Comparison of ENCODE assay signal across 11 cellular contexts in genomic region chr11:8282621-8283509, GRCh38. TPM values are rescaled to one million over a fixed set of nuclear protein-coding genes. Genes with fewer than 3 reads are reported as not detected.
DNase-seq lines count a peak whose midpoint lies in the region; ATAC-seq and TF ChIP-seq lines count a peak whose summit lies in the region.
"Had no signal": no experiment of that assay in that cellular context is flagged by ENCODE, and none has a peak within 500 bp of the region (broad histone marks: within the 10 kb centered on the region; RNA-seq: fewer than 3 reads in every experiment).

No MANE protein-coding gene starts in this region.

- no peak overlapping the region for H3K4me3 ChIP-seq in HAP-1
- peak overlapping the region; percentile 28 for H3K4me3 ChIP-seq in psoas muscle
- no peak overlapping the region for H3K4me3 ChIP-seq in foreskin fibroblast (ENCODE audit: low read depth in 1 of 2, low read length in 2 of 2)
- no peak overlapping the region for H3K4me3 ChIP-seq in OCI-LY7 (ENCODE audit: low read depth, low read length, poor library complexity, severe bottlenecking)

- H3K27me3 ChIP-seq in HAP-1 (ENCODE audit: low read depth) (no peaks in the 10 kb centered on the region), psoas muscle (ENCODE audit: insufficient read depth in 3 of 3, low read length in 2 of 3) (peaks cover 0 to 6% (median 0%) of the 10 kb centered on the region in 3 donors)

- TF ChIP-seq CTCF in psoas muscle (IDR thresholded peaks at IDR 0.05) (no peak), foreskin fibroblast (IDR thresholded peaks at IDR 0.05; ENCODE audit: low read depth, low read length) (no peak), OCI-LY7 (conservative IDR thresholded peaks at IDR 0.05; ENCODE audit: low read length) (no peak)

- H3K27ac Mint-ChIP-seq in activated naive CD4-positive, alpha-beta T cell treated with anti-CD3 and anti-CD28 coated beads, Interleukin-2, amount 50 U/mL, for 72 hours = no peak overlapping the region
- H3K27ac Mint-ChIP-seq: activated CD4-positive, alpha-beta T cell treated with anti-CD3 and anti-CD28 coated beads, Interleukin-2, amount 10 ng/mL, durations not matched to agents 7 days and 5 days; activated naive CD8-positive, alpha-beta T cell treated with anti-CD3 and anti-CD28 coated beads, Interleukin-2, amount 50 U/mL, for 24 hours had no signal

- H3K27ac ChIP-seq in psoas muscle (peak overlapping the region; percentile 46), OCI-LY7 (ENCODE audit: low read depth, low read length, poor library complexity, severe bottlenecking) (no peak overlapping the region)

- H3K4me1 ChIP-seq in HAP-1 (peaks cover 22% of the 10 kb centered on the region), psoas muscle (peaks cover 7% of the 10 kb centered on the region), OCI-LY7 (ENCODE audit: insufficient read depth, low read length, poor library complexity, severe bottlenecking) (no peaks in the 10 kb centered on the region)

- intact Hi-C loops in left ventricle myocardium superior (cut with micrococcal nuclease) = no loop called here
- intact Hi-C loops in psoas muscle (cut with DNase I) = no loop called here
- intact Hi-C loops in OCI-LY7 (cut with micrococcal nuclease; ENCODE audit: unreplicated experiment) = no loop called here

- no TSS peak for BruUV-seq in OCI-LY7 (replicated peaks; lab: Mats Ljungman, UMichigan)

- no peaks in the 10 kb centered on the region for H3K36me3 Mint-ChIP-seq in activated naive CD4-positive, alpha-beta T cell treated with anti-CD3 and anti-CD28 coated beads, Interleukin-2, amount 50 U/mL, for 72 hours

- H3K79me2 ChIP-seq in OCI-LY7 (ENCODE audit: insufficient read depth, low read depth, low read length) = no peaks in the 10 kb centered on the region

- WGBS in psoas muscle, 3 donors = 52 to 60% (median 58%) methylated on average over 20 of the region's 20 CpGs

- peak; percentile 83 to 90 for DNase-seq in HAP-1 (ENCODE audit: low spot score in 2 of 2)
- DNase-seq in NCI-H82 (lab: John Stamatoyannopoulos, UW) = peak; percentile 87
- DNase-seq in left ventricle myocardium superior = no peak
- peak; percentile 52 to 68 for DNase-seq in psoas muscle
- no peak for DNase-seq in foreskin fibroblast
- no peak for DNase-seq in activated naive CD4-positive, alpha-beta T cell treated with anti-CD3 and anti-CD28 coated beads, Interleukin-2, amount 50 U/mL, for 72 hours (ENCODE audit: low spot score in 2 of 2)
- no peak for DNase-seq in OCI-LY7 (ENCODE audit: low spot score)
- DNase-seq: activated CD4-positive, alpha-beta T cell treated with anti-CD3 and anti-CD28 coated beads, Interleukin-2, amount 10 ng/mL, durations not matched to agents 7 days and 5 days; activated naive CD8-positive, alpha-beta T cell treated with anti-CD3 and anti-CD28 coated beads, Interleukin-2, amount 50 U/mL, for 24 hours; NCI-H226 had no signal

- H3K9me3 Mint-ChIP-seq in activated naive CD4-positive, alpha-beta T cell treated with anti-CD3 and anti-CD28 coated beads, Interleukin-2, amount 50 U/mL, for 72 hours = no peaks in the 10 kb centered on the region
- H3K9me3 Mint-ChIP-seq: activated CD4-positive, alpha-beta T cell treated with anti-CD3 and anti-CD28 coated beads, Interleukin-2, amount 10 ng/mL, durations not matched to agents 7 days and 5 days; activated naive CD8-positive, alpha-beta T cell treated with anti-CD3 and anti-CD28 coated beads, Interleukin-2, amount 50 U/mL, for 24 hours had no signal

- in situ Hi-C loops in HAP-1 (cut with MboI; ENCODE audit: low sequenced_read_pairs) = no loop called here

- H3K4me2 ChIP-seq in OCI-LY7 (ENCODE audit: low read length) = no peak overlapping the region

- POLR2A ChIA-PET in OCI-LY7 (lab: Charles Lee) = no interaction called here

- ATAC-seq in left ventricle myocardium superior = peak; percentile 70
- ATAC-seq in psoas muscle = peak; percentile 94 to 97 (median 96)
- no peak for ATAC-seq in HG03025 (IDR thresholded peaks at IDR 0.05; ENCODE audit: low FRiP score, unreplicated experiment)
- no peak for ATAC-seq in activated naive CD4-positive, alpha-beta T cell treated with anti-CD3 and anti-CD28 coated beads, Interleukin-2, amount 50 U/mL, for 72 hours
- ATAC-seq: activated naive CD8-positive, alpha-beta T cell treated with anti-CD3 and anti-CD28 coated beads, Interleukin-2, amount 50 U/mL, for 24 hours had no signal

- H3K9me2 ChIP-seq in OCI-LY7 (ENCODE audit: insufficient read depth, low read length) = no peaks in the 10 kb centered on the region

- H3K36me3 ChIP-seq in HAP-1 (replicated peaks) (no peaks in the 10 kb centered on the region), psoas muscle (ENCODE audit: insufficient read depth in 1 of 2, low read depth in 1 of 2) (no peaks in the 10 kb centered on the region), OCI-LY7 (ENCODE audit: insufficient read depth, low read length) (no peaks in the 10 kb centered on the region)

- H4K20me1 ChIP-seq in OCI-LY7 (ENCODE audit: insufficient read depth, low read length) = no peaks in the 10 kb centered on the region

- H3K9me3 ChIP-seq in HAP-1 = no peaks in the 10 kb centered on the region
- H3K9me3 ChIP-seq in psoas muscle = no peaks in the 10 kb centered on the region
- no peaks in the 10 kb centered on the region for H3K9me3 ChIP-seq in OCI-LY7 (ENCODE audit: low read length)

- CTCF ChIA-PET in OCI-LY7 (lab: Charles Lee; ENCODE audit: unreplicated experiment) = no interaction called here

- no peak overlapping the region for H2AFZ ChIP-seq in OCI-LY7 (ENCODE audit: low read length)

RNA-seq across cellular contexts. Expression of gene LMO1, which starts 19.2 kb away (rescaled TPM):
- total RNA-seq in left ventricle myocardium superior = 2.6 TPM
- 1 to 10 TPM; 3.2 to 9.3 (median 4.4) TPM for total RNA-seq in psoas muscle
- polyA plus RNA-seq in psoas muscle = 1 to 10 TPM in 2 of 3 donors, under 1 TPM in 1; 0.74 to 3.0 (median 2.0) TPM
- total RNA-seq in activated naive CD4-positive, alpha-beta T cell treated with anti-CD3 and anti-CD28 coated beads, Interleukin-2, amount 50 U/mL, for 72 hours = not detected
- total RNA-seq in OCI-LY7 (2014; rRNA removed; shearing (Covaris generic)) = not detected in 2 replicates
- not detected in 2 replicates for total RNA-seq in OCI-LY7 (2022)
- total RNA-seq: activated CD4-positive, alpha-beta T cell treated with anti-CD3 and anti-CD28 coated beads, Interleukin-2, amount 10 ng/mL, durations not matched to agents 7 days and 5 days had no signal

Comparison
In these comparisons a context has a peak if more than half of its experiments do, and no peak if none do; other contexts are left out.
1. DNase-seq: peak in HAP-1 (2 of 2), NCI-H82 (single experiment) and psoas muscle (2 of 2); none in left ventricle myocardium superior (single experiment), foreskin fibroblast (0 of 2), activated naive CD4-positive, alpha-beta T cell treated with anti-CD3 and anti-CD28 coated beads, Interleukin-2, amount 50 U/mL, for 72 hours (0 of 2) and OCI-LY7 (single experiment).
2. ATAC-seq: peak in left ventricle myocardium superior (single experiment) and psoas muscle (4 of 4); none in HG03025 (single experiment) and activated naive CD4-positive, alpha-beta T cell treated with anti-CD3 and anti-CD28 coated beads, Interleukin-2, amount 50 U/mL, for 72 hours (0 of 2).